11 cellular contexts compared by ENCODE assay signal in the genomic region with DNA sequence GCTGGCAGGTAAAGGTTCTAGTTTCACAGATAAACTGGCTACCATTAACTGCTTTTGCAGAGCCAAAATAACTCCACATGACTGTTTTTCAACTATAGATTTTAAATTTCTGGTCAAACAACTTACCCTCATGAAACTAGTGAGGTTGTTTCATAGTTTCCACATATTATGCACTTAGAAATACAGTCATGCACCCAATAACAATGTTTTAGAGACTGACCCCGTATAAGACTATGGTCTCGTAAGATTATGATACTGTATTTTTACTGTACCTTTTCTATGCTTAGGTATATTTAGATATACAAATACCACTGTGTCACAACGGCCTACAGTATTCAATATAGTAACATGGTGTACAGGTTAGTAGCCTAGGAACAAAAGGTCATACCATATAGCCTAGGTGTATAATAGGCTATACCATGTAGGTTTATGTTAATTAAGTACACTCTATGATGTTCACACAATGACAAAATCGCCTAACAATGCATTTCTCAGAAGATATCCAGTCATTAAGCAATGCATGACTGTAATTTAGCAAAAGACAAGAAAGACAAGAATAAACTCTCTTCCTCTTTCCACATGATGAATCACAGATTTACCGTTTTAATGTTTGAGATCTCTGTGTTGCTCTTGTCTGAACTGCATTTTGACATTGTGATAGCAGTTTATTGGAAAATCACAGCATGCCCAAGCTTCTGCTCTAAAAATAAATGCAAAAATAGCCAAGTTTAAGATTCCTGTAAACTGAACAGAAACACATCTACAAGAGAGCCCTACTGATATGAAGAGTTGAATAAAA. TPM values are rescaled to one million over a fixed set of nuclear protein-coding genes. Genes with fewer than 3 reads are reported as not detected.
DNase-seq lines count a peak whose midpoint lies in the region; ATAC-seq lines count a peak whose summit lies in the region.
"Had no signal": no experiment of that assay in that cellular context is flagged by ENCODE, and none has a peak within 500 bp of the region (broad histone marks: within the 10 kb centered on the region; RNA-seq: fewer than 3 reads in every experiment).

No MANE protein-coding gene starts in this region.

- no peaks in the 10 kb centered on the region for H3K9me3 ChIP-seq in MG63

- H3K4me3 ChIP-seq in MG63 = no peak overlapping the region

- ATAC-seq in HG03108 (IDR thresholded peaks at IDR 0.05; ENCODE audit: unreplicated experiment) = no peak

- H3K36me3 ChIP-seq in MG63 = no peaks in the 10 kb centered on the region

- DNase-seq in EL = peak; percentile 8
- DNase-seq in NOMO-1 treated with DMSO at 0.1 percent for 48 hours (lab: John Stamatoyannopoulos, UW; ENCODE audit: unreplicated experiment) = peak; percentile 91
- no peak for DNase-seq in epithelial cell of prostate (ENCODE audit: low read depth, low spot score)
- peak; percentile 48 for DNase-seq in putamen (ENCODE audit: low spot score)
- DNase-seq in A172 (ENCODE audit: low spot score) = no peak
- no peak for DNase-seq in MG63
- no peak for DNase-seq in activated CD8-positive, alpha-beta memory T cell treated with anti-CD3 and anti-CD28 coated beads for 24 hours
- DNase-seq: activated CD4-positive, alpha-beta T cell treated with anti-CD3 and anti-CD28 coated beads for 1 hour; NCI-H345; stimulated activated CD4-positive, alpha-beta T cell treated with anti-CD3 and anti-CD28 coated beads, Interleukin-2, amount 100 ng/mL, for 48 hours had no signal

- no peaks in the 10 kb centered on the region for H3K27me3 ChIP-seq in MG63

- H3K27ac ChIP-seq in epithelial cell of prostate = peak overlapping the region; percentile 56

RNA-seq across cellular contexts. Expression of gene DICER1, which starts 17.1 kb away (rescaled TPM):
- 22.8 and 65.8 TPM in 2 replicates for total RNA-seq in A172 (2014; rRNA removed; shearing (Covaris generic))
- total RNA-seq in MG63 (2014; rRNA removed; shearing (Covaris generic); ENCODE audit: low replicate concordance) = 10.1 and 11.2 TPM in 2 replicates

Comparison
In these comparisons a context has a peak if more than half of its experiments do, and no peak if none do; other contexts are left out.
1. DNase-seq: peak in EL (single experiment), NOMO-1 treated with DMSO at 0.1 percent for 48 hours (single experiment) and putamen (single experiment); none in epithelial cell of prostate (single experiment), A172 (single experiment), MG63 (single experiment) and activated CD8-positive, alpha-beta memory T cell treated with anti-CD3 and anti-CD28 coated beads for 24 hours (single experiment).